ENCODE assay signal across 18 cellular contexts in genomic region chr2:180017764-180018163, GRCh38. TPM values are rescaled to one million over a fixed set of nuclear protein-coding genes. Genes with fewer than 3 reads are reported as not detected.
A peak's percentile ranks its signal among the peaks of the same experiment; 100 is the strongest.
DNase-seq lines count a peak whose midpoint lies in the region; ATAC-seq and TF ChIP-seq lines count a peak whose summit lies in the region.
"Had no signal": no experiment of that assay in that cellular context is flagged by ENCODE, and none has a peak within 500 bp of the region (broad histone marks: within the 10 kb centered on the region; RNA-seq: fewer than 3 reads in every experiment).

No MANE protein-coding gene starts in this region.

- H3K4me1 ChIP-seq in ACC112 (ENCODE audit: control insufficient read depth, insufficient read depth, low read length, unreplicated experiment) (peaks cover 40% of the 10 kb centered on the region), esophagus muscularis mucosa (no peaks in the 10 kb centered on the region)
- H3K4me1 ChIP-seq: body of pancreas, parathyroid adenoma had no signal

- H3K27me3 ChIP-seq in ACC112 (ENCODE audit: insufficient read depth, low read length) (no peaks in the 10 kb centered on the region), brain microvascular endothelial cell (replicated peaks) (no peaks in the 10 kb centered on the region), esophagus muscularis mucosa (peaks cover 0 to 11% (median 0%) of the 10 kb centered on the region in 4 donors)
- H3K27me3 ChIP-seq: body of pancreas had no signal

- H3K27ac ChIP-seq in ACC112 (ENCODE audit: low read depth, low read length) (peak overlapping the region; percentile 82), brain microvascular endothelial cell (peak overlapping the region; percentile 33), esophagus muscularis mucosa (replicated peaks in 1 of 4) (no peak overlapping the region)
- H3K27ac ChIP-seq: body of pancreas, parathyroid adenoma had no signal

- no peak overlapping the region for H3K4me3 Mint-ChIP-seq in activated T-cell treated with anti-CD3 and anti-CD28 coated beads, Interleukin-2, amount 50 U/mL, for 4 hours
- H3K4me3 Mint-ChIP-seq: activated T-helper 1 cell treated with anti-CD3 and anti-CD28 coated beads, Interleukin-12 subunit alpha, Interleukin-12 subunit beta, Interleukin-2, Interleukin-4 antibody, amounts not matched to agents 30 ng/mL and 10 ng/mL and 1 ng/mL, durations not matched to agents 14 hours and 24 hours and 36 hours; B cell; stimulated activated memory B cell treated with anti-CD40 and anti-IgM and Interleukin-4, amounts not matched to agents 10 μg/mL and 1 μg/mL and 100 μg/mL, for 72 hours; T-helper 17 cell had no signal

- no peak for TF ChIP-seq POLR2A in lower leg skin (IDR thresholded peaks at IDR 0.05)
- TF ChIP-seq POLR2A in esophagus muscularis mucosa (IDR thresholded peaks at IDR 0.05; ENCODE audit: low read depth) = no peak

- DNase-seq in HUDEP-2 (lab: John Stamatoyannopoulos, UW; ENCODE audit: unreplicated experiment in 76 of 76) = peak in 71 of 76 experiments; percentile 2 to 82 (median 58)
- peak; percentile 52 for DNase-seq in brain microvascular endothelial cell
- DNase-seq in lower leg skin (ENCODE audit: low spot score in 2 of 2) = peak; percentile 34 to 89
- DNase-seq in cerebellar nuclear complex (lab: John Stamatoyannopoulos, UW) = no peak
- DNase-seq in RKO (ENCODE audit: low spot score) = no peak
- no peak for DNase-seq in activated T-cell treated with anti-CD3 and anti-CD28 coated beads, Interleukin-2, amount 50 U/mL, for 4 hours
- no peak for DNase-seq in esophagus muscularis mucosa (ENCODE audit: extremely low spot score)
- DNase-seq: Kasumi-1; NCI-H2171 treated with DMSO at 0.1 percent for 48 hours; stimulated activated CD4-positive, alpha-beta T cell treated with anti-CD3 and anti-CD28 coated beads, Interleukin-4, amount 100 ng/mL, for 1 hour; T-helper 17 cell had no signal

- no peak for ATAC-seq in activated T-cell treated with anti-CD3 and anti-CD28 coated beads, Interleukin-2, amount 50 U/mL, for 4 hours
- ATAC-seq: body of pancreas, GM12878, T-helper 17 cell had no signal

- no peak for TF ChIP-seq CTCF in brain microvascular endothelial cell (IDR thresholded peaks at IDR 0.05; ENCODE audit: low read depth, low read length, missing control alignments)
- TF ChIP-seq CTCF in lower leg skin (IDR thresholded peaks at IDR 0.05) = no peak
- TF ChIP-seq CTCF in esophagus muscularis mucosa (IDR thresholded peaks at IDR 0.05) = no peak

- no peak overlapping the region for H2AFZ ChIP-seq in ACC112 (ENCODE audit: low read length, unreplicated experiment)
- H2AFZ ChIP-seq: parathyroid adenoma had no signal

- H3K4me1 Mint-ChIP-seq in activated T-cell treated with anti-CD3 and anti-CD28 coated beads, Interleukin-2, amount 50 U/mL, for 4 hours (ENCODE audit: low read depth) = no peaks in the 10 kb centered on the region
- H3K4me1 Mint-ChIP-seq: B cell; stimulated activated memory B cell treated with anti-CD40 and anti-IgM and Interleukin-4, amounts not matched to agents 10 μg/mL and 1 μg/mL and 100 μg/mL, for 72 hours; T-helper 17 cell had no signal

- H3K79me2 ChIP-seq in ACC112 (ENCODE audit: control insufficient read depth, insufficient read depth, low read length, unreplicated experiment) = no peaks in the 10 kb centered on the region
- H3K79me2 ChIP-seq: parathyroid adenoma had no signal

- intact Hi-C loops in lower leg skin (cut with DNase I; ENCODE audit: low total_unique reads) (no loop called here), esophagus muscularis mucosa (cut with DNase I) (no loop called here)

- peak overlapping the region; percentile 15; the same call in 1 of the 2 replicates for H3K4me3 ChIP-seq in ACC112 (ENCODE audit: low read depth, low read length)
- no peak overlapping the region for H3K4me3 ChIP-seq in brain microvascular endothelial cell (ENCODE audit: low read depth, low read length)
- H3K4me3 ChIP-seq in lower leg skin (ENCODE audit: low read depth, poor library complexity, severe bottlenecking) = no peak overlapping the region
- H3K4me3 ChIP-seq in esophagus muscularis mucosa = no peak overlapping the region
- H3K4me3 ChIP-seq: body of pancreas, GM12878 had no signal

- H3K9me3 ChIP-seq in esophagus muscularis mucosa = no peaks in the 10 kb centered on the region
- H3K9me3 ChIP-seq: body of pancreas had no signal

- 52 to 54% methylated on average over 4 of the region's 4 CpGs for WGBS in lower leg skin, 2 donors
- WGBS in esophagus muscularis mucosa = 67% methylated on average over 4 of the region's 4 CpGs

- H3K36me3 Mint-ChIP-seq in activated T-cell treated with anti-CD3 and anti-CD28 coated beads, Interleukin-2, amount 50 U/mL, for 4 hours (ENCODE audit: insufficient read depth) = no peaks in the 10 kb centered on the region
- H3K36me3 Mint-ChIP-seq: stimulated activated memory B cell treated with anti-CD40 and anti-IgM and Interleukin-4, amounts not matched to agents 10 μg/mL and 1 μg/mL and 100 μg/mL, for 72 hours had no signal

- TF ChIP-seq EP300 in esophagus muscularis mucosa (IDR thresholded peaks at IDR 0.05) = no peak

- no peaks in the 10 kb centered on the region for H3K36me3 ChIP-seq in ACC112 (ENCODE audit: insufficient read depth, low read length)
- H3K36me3 ChIP-seq in brain microvascular endothelial cell (replicated peaks) = no peaks in the 10 kb centered on the region
- H3K36me3 ChIP-seq in esophagus muscularis mucosa = no peaks in the 10 kb centered on the region

- in situ Hi-C loops in brain microvascular endothelial cell (cut with HindIII; ENCODE audit: low pct_ligation_motif_present, low sequenced_read_pairs) = no loop called here

- no peaks in the 10 kb centered on the region for H3K9me3 Mint-ChIP-seq in activated T-cell treated with anti-CD3 and anti-CD28 coated beads, Interleukin-2, amount 50 U/mL, for 4 hours
- H3K9me3 Mint-ChIP-seq: activated T-helper 1 cell treated with anti-CD3 and anti-CD28 coated beads, Interleukin-12 subunit alpha, Interleukin-12 subunit beta, Interleukin-2, Interleukin-4 antibody, amounts not matched to agents 30 ng/mL and 10 ng/mL and 1 ng/mL, durations not matched to agents 14 hours and 24 hours and 36 hours; stimulated activated memory B cell treated with anti-CD40 and anti-IgM and Interleukin-4, amounts not matched to agents 10 μg/mL and 1 μg/mL and 100 μg/mL, for 72 hours had no signal

- peaks cover 21% of the 10 kb centered on the region for H3K27me3 Mint-ChIP-seq in activated T-cell treated with anti-CD3 and anti-CD28 coated beads, Interleukin-2, amount 50 U/mL, for 4 hours (ENCODE audit: low read depth)

RNA-seq across cellular contexts. Expression of gene CWC22, which starts 10.7 kb away (rescaled TPM):
- total RNA-seq in lower leg skin (10 to 100 TPM; 14.3 to 25.9 (median 19.3) TPM), esophagus muscularis mucosa (10 to 100 TPM; 20.3 to 27.9 (median 25.5) TPM)
- total RNA-seq in activated T-cell treated with anti-CD3 and anti-CD28 coated beads, Interleukin-2, amount 50 U/mL, for 4 hours = 10 to 100 TPM; 30.7 to 33.4 (median 32.5) TPM

Comparison
In these comparisons a context has a peak if more than half of its experiments do, and no peak if none do; other contexts are left out.
1. H3K27ac ChIP-seq: peak in ACC112 (single experiment) and brain microvascular endothelial cell (single experiment); none in esophagus muscularis mucosa (0 of 4).
2. DNase-seq: peak in HUDEP-2 (71 of 76), brain microvascular endothelial cell (single experiment) and lower leg skin (2 of 2); none in cerebellar nuclear complex (0 of 2), RKO (single experiment), activated T-cell treated with anti-CD3 and anti-CD28 coated beads, Interleukin-2, amount 50 U/mL, for 4 hours (single experiment) and esophagus muscularis mucosa (single experiment).